ENCODE assay signal across 19 cellular contexts in the genomic region with DNA sequence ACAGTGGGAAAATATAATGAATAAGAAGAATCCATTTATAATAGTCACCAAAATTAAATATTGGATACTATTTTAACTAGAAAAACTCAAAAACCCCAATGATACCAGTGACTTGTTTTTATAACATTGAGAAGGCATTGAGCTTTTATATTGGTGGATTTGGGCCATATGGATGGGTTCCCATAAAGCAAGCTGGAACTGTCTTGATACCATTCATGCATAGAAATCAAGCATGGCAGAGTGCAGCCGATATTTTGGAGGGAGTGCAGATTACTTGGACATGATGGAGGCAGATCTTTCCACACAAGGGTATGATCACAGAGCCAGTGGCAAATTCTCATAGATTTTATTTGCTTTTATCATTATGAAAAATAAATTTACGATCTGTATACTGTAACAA. TPM values are rescaled to one million over a fixed set of nuclear protein-coding genes. Genes with fewer than 3 reads are reported as not detected.
A peak's percentile ranks its signal among the peaks of the same experiment; 100 is the strongest.
DNase-seq lines count a peak whose midpoint lies in the region; ATAC-seq and TF ChIP-seq lines count a peak whose summit lies in the region.
"Had no signal": no experiment of that assay in that cellular context is flagged by ENCODE, and none has a peak within 500 bp of the region (broad histone marks: within the 10 kb centered on the region; RNA-seq: fewer than 3 reads in every experiment).

No MANE protein-coding gene starts in this region.

- no peak for TF ChIP-seq CTCF in heart left ventricle (IDR thresholded peaks at IDR 0.05)

- H3K4me3 ChIP-seq in heart left ventricle = no peak overlapping the region

- H3K27ac ChIP-seq in heart left ventricle = peak overlapping the region in 7 of 12 donors; percentile 14 to 97 (median 90)

- 70 to 85% (median 78%) methylated on average over 2 of the region's 2 CpGs for WGBS in heart left ventricle, 4 donors

- no peak for ATAC-seq in heart left ventricle
- ATAC-seq in Right ventricle myocardium superior (ENCODE audit: poor library complexity) = no peak

- no peak for TF ChIP-seq POLR2A in heart left ventricle (IDR thresholded peaks at IDR 0.05)

- H3K4me1 ChIP-seq in heart left ventricle = peaks cover 0 to 60% (median 25%) of the 10 kb centered on the region in 12 donors

- intact Hi-C loops in heart left ventricle (cut with DNase I) (loop anchor here in 6 of 10 donors (5.0 to 10.0 kb wide), 9 partner anchors 33 to 813 kb away; a partner anchor contains a TSS), Right ventricle myocardium superior (cut with DNase I) (loop anchor here (5.0 to 10.0 kb wide), 2 partner anchors 115 to 158 kb away; a partner anchor contains a TSS)

- DNase-seq in heart left ventricle = no peak
- DNase-seq in Right ventricle myocardium superior = no peak
- peak; percentile 45 for DNase-seq in NCI-H446 treated with DMSO at 0.1 percent for 48 hours (lab: John Stamatoyannopoulos, UW)
- DNase-seq in globus pallidus (ENCODE audit: low spot score) = peak; percentile 45
- DNase-seq in superior temporal gyrus (ENCODE audit: extremely low spot score) = peak; percentile 40
- no peak for DNase-seq in GM19238 (ENCODE audit: insufficient read length, low spot score)
- DNase-seq in NK-92 (lab: John Stamatoyannopoulos, UW; ENCODE audit: unreplicated experiment) = no peak
- DNase-seq in AG20443 (ENCODE audit: low spot score) = no peak
- DNase-seq: 8988T; AML-193; CD8-positive, alpha-beta memory T cell; DMS79; Karpas-422; MV-4-11; NCI-H1105 treated with DMSO at 0.1 percent for 48 hours; NCI-H187; NCI-H2107; NCI-H510A; NCI-H774 had no signal

- no peaks in the 10 kb centered on the region for H3K9me3 ChIP-seq in heart left ventricle

- no peaks in the 10 kb centered on the region for H3K27me3 ChIP-seq in heart left ventricle

- H3K36me3 ChIP-seq in heart left ventricle = no peaks in the 10 kb centered on the region

RNA-seq across cellular contexts. Expression of a gene that starts 3.8 kb away (rescaled TPM):
- total RNA-seq in heart left ventricle (10 to 100 TPM in 7 of 9 donors, 1 to 10 TPM in 2; 8.9 to 24.8 (median 14.8) TPM), Right ventricle myocardium superior (15.9 TPM)
- polyA plus RNA-seq in heart left ventricle = 10 to 100 TPM; 11.2 to 41.1 TPM

Comparison
In these comparisons a context has a peak if more than half of its experiments do, and no peak if none do; other contexts are left out.
1. DNase-seq: peak in NCI-H446 treated with DMSO at 0.1 percent for 48 hours (single experiment), globus pallidus (single experiment) and superior temporal gyrus (single experiment); none in heart left ventricle (0 of 5), Right ventricle myocardium superior (single experiment), GM19238 (single experiment), NK-92 (single experiment) and AG20443 (single experiment).